1 cellular context compared by ENCODE assay signal in genomic region chr1:109935451-109935900, GRCh38.
A peak's percentile ranks its signal among the peaks of the same experiment; 100 is the strongest.
TF ChIP-seq lines count a peak whose summit lies in the region.

No MANE protein-coding gene starts in this region.

TF ChIP-seq in HepG2, 621 proteins besides CTCF, POLR2A, EP300 and RAD21 (continued from another document and continues in another):
- TF ChIP-seq PATZ1 (CRISPR knock-in tag; IDR thresholded peaks at IDR 0.05) (no peak), TAF1 (CRISPR knock-in tag; IDR thresholded peaks at IDR 0.05) (peak; percentile 56; the same call in 1 of the 2 replicates), ZNF441 (CRISPR knock-in tag; IDR thresholded peaks at IDR 0.05; ENCODE audit: borderline replicate concordance) (peak; percentile 22; the same call in 1 of the 2 replicates), ZFX (CRISPR knock-in tag; IDR thresholded peaks at IDR 0.05; ENCODE audit: low read depth) (peak; percentile 76), TRIM24 (CRISPR knock-in tag; IDR thresholded peaks at IDR 0.05) (no peak), ELF1 (CRISPR knock-in tag; IDR thresholded peaks at IDR 0.05) (peak; percentile 59), ZBTB44 (CRISPR knock-in tag; IDR thresholded peaks at IDR 0.05) (0 out of 2 replicates have a peak, but pooled peaks have one; percentile 33), XBP1 (CRISPR knock-in tag; IDR thresholded peaks at IDR 0.05) (no peak), KLF15 (CRISPR knock-in tag; IDR thresholded peaks at IDR 0.05; ENCODE audit: borderline replicate concordance) (no peak), HNF4A (CRISPR knock-in tag; IDR thresholded peaks at IDR 0.05) (peak; percentile 74), XRCC5 (optimal IDR thresholded peaks at IDR 0.05; ENCODE audit: low read length) (peak; percentile 30), NFYC (CRISPR knock-in tag; IDR thresholded peaks at IDR 0.05) (0 out of 2 replicates have a peak, but pooled peaks have one; percentile 13), KDM6A (CRISPR knock-in tag; IDR thresholded peaks at IDR 0.05; ENCODE audit: low read depth) (peak; percentile 80), MIER2 (CRISPR knock-in tag; IDR thresholded peaks at IDR 0.05) (peak; percentile 26; the same call in 1 of the 2 replicates), ARID3A (IDR thresholded peaks at IDR 0.05; ENCODE audit: low read depth, low read length) (peak; percentile 78), POLR2G (IDR thresholded peaks at IDR 0.05; ENCODE audit: low read depth, low read length) (peak; percentile 75), HDAC2 (CRISPR knock-in tag; IDR thresholded peaks at IDR 0.05) (peak; percentile 86), IKZF5 (CRISPR knock-in tag; IDR thresholded peaks at IDR 0.05) (peak; percentile 77; the same call in 1 of the 2 replicates), ZNF687 (CRISPR knock-in tag; IDR thresholded peaks at IDR 0.05) (peak; percentile 71), MIER3 (CRISPR knock-in tag; IDR thresholded peaks at IDR 0.05; ENCODE audit: borderline replicate concordance) (peak; percentile 63; the same call in 1 of the 2 replicates), KLF11 (CRISPR knock-in tag; IDR thresholded peaks at IDR 0.05) (0 out of 2 replicates have a peak, but pooled peaks have one; percentile 43), ZSCAN9 (CRISPR knock-in tag; IDR thresholded peaks at IDR 0.05; ENCODE audit: borderline replicate concordance) (peak; percentile 41; the same call in 1 of the 2 replicates), SP4 (CRISPR knock-in tag; IDR thresholded peaks at IDR 0.05) (peak; percentile 25; the same call in 1 of the 2 replicates), ZNF235 (CRISPR knock-in tag; IDR thresholded peaks at IDR 0.05; ENCODE audit: borderline replicate concordance) (0 out of 2 replicates have a peak, but pooled peaks have one; percentile 38), ARID4A (CRISPR knock-in tag; IDR thresholded peaks at IDR 0.05; ENCODE audit: borderline replicate concordance) (peak; percentile 60; the same call in 1 of the 2 replicates), HIC2 (CRISPR knock-in tag; IDR thresholded peaks at IDR 0.05; ENCODE audit: low read depth) (peak; percentile 14; the same call in 1 of the 2 replicates), MED1 (CRISPR knock-in tag; IDR thresholded peaks at IDR 0.05) (peak; percentile 80), FOXA1 (IDR thresholded peaks at IDR 0.05) (no peak), FOXA1 (CRISPR knock-in tag; IDR thresholded peaks at IDR 0.05) (peak; percentile 18; the same call in 1 of the 2 replicates), GATA4 (IDR thresholded peaks at IDR 0.05; ENCODE audit: borderline replicate concordance, low read depth) (peak; percentile 21; the same call in 1 of the 2 replicates), ZFP36L1 (CRISPR knock-in tag; IDR thresholded peaks at IDR 0.05) (no peak), ZNF768 (CRISPR knock-in tag; IDR thresholded peaks at IDR 0.05) (no peak), POLR2AphosphoS5 (IDR thresholded peaks at IDR 0.05; ENCODE audit: low read depth, low read length) (peak; percentile 71), LCORL (IDR thresholded peaks at IDR 0.05) (no peak), LCORL (CRISPR knock-in tag; IDR thresholded peaks at IDR 0.05) (peak; percentile 54; the same call in 1 of the 2 replicates), PPARG (CRISPR knock-in tag; conservative IDR thresholded peaks at IDR 0.05) (peak; percentile 86), ARID2 (CRISPR knock-in tag; IDR thresholded peaks at IDR 0.05; ENCODE audit: borderline replicate concordance) (0 out of 2 replicates have a peak, but pooled peaks have one; percentile 10), KDM3A (CRISPR knock-in tag; IDR thresholded peaks at IDR 0.05; ENCODE audit: low read depth) (0 out of 2 replicates have a peak, but pooled peaks have one; percentile 59), TFAP4 (IDR thresholded peaks at IDR 0.05; ENCODE audit: borderline replicate concordance, low read depth) (peak; percentile 98), MXD4 (CRISPR knock-in tag; IDR thresholded peaks at IDR 0.05) (peak; percentile 73; the same call in 1 of the 2 replicates), ZEB1 (IDR thresholded peaks at IDR 0.05; ENCODE audit: insufficient replicate concordance, low read depth) (peak; percentile 93), TGIF2 (CRISPR knock-in tag; IDR thresholded peaks at IDR 0.05) (peak; percentile 59; the same call in 1 of the 2 replicates), SP5 (CRISPR knock-in tag; IDR thresholded peaks at IDR 0.05; ENCODE audit: borderline replicate concordance, low read depth) (0 out of 2 replicates have a peak, but pooled peaks have one; percentile 34), LBX2 (CRISPR knock-in tag; IDR thresholded peaks at IDR 0.05; ENCODE audit: borderline replicate concordance) (no peak), ZNF709 (CRISPR knock-in tag; IDR thresholded peaks at IDR 0.05) (peak; percentile 67; the same call in 1 of the 2 replicates), FOXJ3 (CRISPR knock-in tag; IDR thresholded peaks at IDR 0.05; ENCODE audit: borderline replicate concordance) (no peak)
